Comparison of ENCODE assay signal across 8 cellular contexts in the genomic region with DNA sequence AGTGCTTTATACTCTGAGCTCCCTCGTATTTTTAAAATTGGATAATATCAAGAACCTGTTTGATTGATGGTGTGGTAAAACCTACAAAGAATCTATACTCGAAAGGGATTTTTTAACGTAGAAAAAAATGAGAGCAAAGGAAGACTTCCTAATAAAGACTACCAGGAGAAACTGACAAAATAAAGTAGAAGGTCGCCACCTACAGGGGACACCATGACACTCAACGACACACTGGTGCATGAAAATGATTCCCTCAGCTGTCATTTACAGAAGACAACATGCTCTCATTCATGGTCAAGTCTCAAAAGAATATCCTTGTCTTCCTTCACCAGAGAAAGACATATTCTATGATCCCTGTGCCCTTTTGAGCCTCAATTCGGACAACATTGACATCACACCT. TPM values are rescaled to one million over a fixed set of nuclear protein-coding genes. Genes with fewer than 3 reads are reported as not detected.
DNase-seq lines count a peak whose midpoint lies in the region; ATAC-seq lines count a peak whose summit lies in the region.

No MANE protein-coding gene starts in this region.

- H2BK120ac ChIP-seq in mesendoderm (ENCODE audit: low read depth, low read length) = no peak overlapping the region

- no peak overlapping the region for H3K56ac ChIP-seq in mesendoderm (ENCODE audit: low read length)

- no peak overlapping the region for H3K23ac ChIP-seq in mesendoderm (ENCODE audit: low read length)

- no peak overlapping the region for H2AK5ac ChIP-seq in mesendoderm (ENCODE audit: low read length)

- no peak overlapping the region for H2BK5ac ChIP-seq in mesendoderm (ENCODE audit: low read length)

- H3K27ac ChIP-seq in mesendoderm (ENCODE audit: low read depth, low read length) = no peak overlapping the region

- no peaks in the 10 kb centered on the region for H3K36me3 ChIP-seq in mesendoderm (ENCODE audit: control insufficient read depth, insufficient read depth, low read length)

- no peak overlapping the region for H3K18ac ChIP-seq in mesendoderm (ENCODE audit: low read length)

- H3K27me3 ChIP-seq in mesendoderm (ENCODE audit: insufficient read depth, low read length, poor library complexity) = no peaks in the 10 kb centered on the region

- no peak overlapping the region for H2BK15ac ChIP-seq in mesendoderm (replicated peaks; ENCODE audit: low read depth)

- H3K4me2 ChIP-seq in mesendoderm (ENCODE audit: low read length) = no peak overlapping the region

- no peak overlapping the region for H3K4me3 ChIP-seq in mesendoderm (ENCODE audit: low read length)

- peak; percentile 61 for DNase-seq in NCI-H2107 treated with DMSO at 0.1 percent for 48 hours (lab: John Stamatoyannopoulos, UW; ENCODE audit: unreplicated experiment)
- DNase-seq in NCI-H2107 (lab: John Stamatoyannopoulos, UW) = no peak
- DNase-seq in LoVo (ENCODE audit: low spot score) = peak; percentile 35
- peak; percentile 26 for DNase-seq in T-helper 9 cell
- peak; percentile 34 to 66 for DNase-seq in dermis microvascular lymphatic vessel endothelial cell (ENCODE audit: low read depth in 2 of 2)
- peak; percentile 58 for DNase-seq in mesendoderm

- no peak for ATAC-seq in HG02973 (IDR thresholded peaks at IDR 0.05; ENCODE audit: unreplicated experiment)
- ATAC-seq in HG03025 (IDR thresholded peaks at IDR 0.05; ENCODE audit: low FRiP score, unreplicated experiment) = no peak

- H3K9ac ChIP-seq in mesendoderm (ENCODE audit: low read length) = no peak overlapping the region

- no peak overlapping the region for H4K5ac ChIP-seq in mesendoderm (ENCODE audit: low read length)

- peaks cover 3% of the 10 kb centered on the region for H3K79me2 ChIP-seq in mesendoderm (ENCODE audit: control insufficient read depth, insufficient read depth, low read length)

- WGBS in mesendoderm (ENCODE audit: extremely low coverage, insufficient coverage, low lambda C conversion rate) = no CpG with 5 or more reads among the region's 6 CpGs

- no peak overlapping the region for H3K4ac ChIP-seq in mesendoderm (ENCODE audit: low read depth, low read length)

- H3K4me1 ChIP-seq in mesendoderm (ENCODE audit: control insufficient read depth, low read depth, low read length) = peaks cover 2% of the 10 kb centered on the region

- H3K79me1 ChIP-seq in mesendoderm (ENCODE audit: low read length) = peaks cover 4% of the 10 kb centered on the region

- no peak overlapping the region for H4K8ac ChIP-seq in mesendoderm (ENCODE audit: low read depth, low read length)

RNA-seq across cellular contexts. Expression of a gene that starts 10.1 kb away (rescaled TPM):
- total RNA-seq in dermis microvascular lymphatic vessel endothelial cell = 25.2 and 48.5 TPM in 2 replicates
- polyA plus RNA-seq in mesendoderm (2013, experiment 1 of 2) = 23.1 TPM
- polyA plus RNA-seq in mesendoderm (2013, experiment 2 of 2) = 23.1 TPM
